Comparison of ENCODE assay signal across 25 cellular contexts in the genomic region with DNA sequence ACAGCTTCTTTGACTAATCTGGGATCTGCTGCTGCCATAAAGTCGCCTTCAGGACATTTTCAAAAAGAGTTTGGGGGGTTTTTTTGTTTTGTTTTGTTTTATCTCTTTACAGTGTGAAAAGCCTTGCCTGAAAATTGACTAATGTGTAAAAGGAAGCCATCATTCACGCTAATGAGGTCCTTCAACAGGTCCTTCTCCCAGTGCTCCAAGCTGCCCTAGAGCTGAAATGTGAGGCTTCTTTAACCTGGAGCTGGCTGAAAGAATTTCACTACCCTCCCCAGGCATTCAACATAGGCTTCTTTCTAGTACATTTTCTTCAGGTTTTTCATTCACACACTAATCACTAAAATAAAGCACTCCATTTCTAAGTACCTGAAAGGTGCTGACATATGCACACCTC.
A peak's percentile ranks its signal among the peaks of the same experiment; 100 is the strongest.
DNase-seq lines count a peak whose midpoint lies in the region; ATAC-seq and TF ChIP-seq lines count a peak whose summit lies in the region.
"Had no signal": no experiment of that assay in that cellular context is flagged by ENCODE, and none has a peak within 500 bp of the region (broad histone marks: within the 10 kb centered on the region; RNA-seq: fewer than 3 reads in every experiment).

No MANE protein-coding gene starts in this region.

- H4K20me1 ChIP-seq in hepatocyte (ENCODE audit: insufficient read depth, poor library complexity, severe bottlenecking) = no peaks in the 10 kb centered on the region

- H3K9me2 ChIP-seq in hepatocyte (replicated peaks; ENCODE audit: insufficient read depth) = no peaks in the 10 kb centered on the region

- H3K4me1 Mint-ChIP-seq in MCF 10A (ENCODE audit: insufficient read depth, unreplicated experiment) = peaks cover 6% of the 10 kb centered on the region
- no peaks in the 10 kb centered on the region for H3K4me1 Mint-ChIP-seq in activated CD8-positive, alpha-beta T cell treated with anti-CD3 and anti-CD28 coated beads for 36 hours (ENCODE audit: low read depth)
- H3K4me1 Mint-ChIP-seq: B cell, IgD-negative memory B cell had no signal

- H3K79me2 ChIP-seq in hepatocyte = no peaks in the 10 kb centered on the region

- POLR2A ChIA-PET in MCF 10A (lab: Yijun Ruan, JAX) = interaction anchor here (1.0 to 1.3 kb wide), 2 partner anchors 10 to 20 kb away, joined by 3 to 4 read pairs; no protein-coding TSS in a partner anchor
- POLR2A ChIA-PET in activated CD8-positive, alpha-beta T cell treated with anti-CD3 and anti-CD28 coated beads for 36 hours (lab: Charles Lee) = no interaction called here

- no peaks in the 10 kb centered on the region for H3K36me3 Mint-ChIP-seq in MCF 10A (ENCODE audit: insufficient read depth, unreplicated experiment)
- no peaks in the 10 kb centered on the region for H3K36me3 Mint-ChIP-seq in activated CD8-positive, alpha-beta T cell treated with anti-CD3 and anti-CD28 coated beads for 36 hours (ENCODE audit: low read depth)
- H3K36me3 Mint-ChIP-seq: CD8-positive, alpha-beta T cell; IgD-negative memory B cell had no signal

- TF ChIP-seq CTCF in MCF 10A (IDR thresholded peaks at IDR 0.05; ENCODE audit: unreplicated experiment) (no peak), breast epithelium (IDR thresholded peaks at IDR 0.05) (no peak), hepatocyte (IDR thresholded peaks at IDR 0.05; ENCODE audit: poor library complexity) (no peak)
- TF ChIP-seq CTCF in activated CD8-positive, alpha-beta T cell treated with anti-CD3 and anti-CD28 coated beads for 36 hours (IDR thresholded peaks at IDR 0.05) = no peak

- H3K4me1 ChIP-seq in breast epithelium (no peaks in the 10 kb centered on the region), hepatocyte (ENCODE audit: insufficient read depth) (no peaks in the 10 kb centered on the region)
- H3K4me1 ChIP-seq: SJCRH30 had no signal

- H3K27me3 ChIP-seq in breast epithelium (no peaks in the 10 kb centered on the region), hepatocyte (peaks cover 5% of the 10 kb centered on the region)
- H3K27me3 ChIP-seq: SJCRH30 had no signal

- no peak overlapping the region for H3K27ac Mint-ChIP-seq in MCF 10A (ENCODE audit: low read depth, unreplicated experiment)
- H3K27ac Mint-ChIP-seq in activated CD8-positive, alpha-beta T cell treated with anti-CD3 and anti-CD28 coated beads for 36 hours = no peak overlapping the region
- H3K27ac Mint-ChIP-seq: B cell; CD8-positive, alpha-beta T cell; IgD-negative memory B cell; T-helper 17 cell had no signal

- H3K9me3 ChIP-seq in breast epithelium (no peaks in the 10 kb centered on the region), hepatocyte (ENCODE audit: low read depth) (no peaks in the 10 kb centered on the region)
- H3K9me3 ChIP-seq: A549, SJCRH30 had no signal

- H3K36me3 ChIP-seq in breast epithelium = no peaks in the 10 kb centered on the region
- H3K36me3 ChIP-seq in hepatocyte (replicated peaks; ENCODE audit: insufficient read depth, low read depth) = no peaks in the 10 kb centered on the region
- H3K36me3 ChIP-seq: SJCRH30 had no signal

- H3K27ac ChIP-seq in breast epithelium (no peak overlapping the region), cingulate gyrus (ENCODE audit: low read depth, low read length) (peak overlapping the region; percentile 19), hepatocyte (no peak overlapping the region)
- H3K27ac ChIP-seq: A549, C4-2B, KMS-11, SJCRH30 had no signal

- no peak overlapping the region for H3K4me3 Mint-ChIP-seq in MCF 10A (ENCODE audit: unreplicated experiment)
- no peak overlapping the region for H3K4me3 Mint-ChIP-seq in activated CD8-positive, alpha-beta T cell treated with anti-CD3 and anti-CD28 coated beads for 36 hours
- H3K4me3 Mint-ChIP-seq: B cell; CD8-positive, alpha-beta T cell; IgD-negative memory B cell; T-helper 17 cell had no signal

- no peak overlapping the region for H3K4me2 ChIP-seq in hepatocyte
- H3K4me2 ChIP-seq: A549, KMS-11 had no signal

- intact Hi-C loops in MCF 10A (cut with micrococcal nuclease) = no loop called here
- intact Hi-C loops in breast epithelium (cut with DNase I; ENCODE audit: low total_unique reads) = no loop called here
- intact Hi-C loops in activated CD8-positive, alpha-beta T cell treated with anti-CD3 and anti-CD28 coated beads for 36 hours (cut with micrococcal nuclease) = no loop called here

- TF ChIP-seq POLR2A in breast epithelium (IDR thresholded peaks at IDR 0.05) = no peak

- BruUV-seq in MCF 10A (replicated peaks; lab: Mats Ljungman, UMichigan) = no TSS peak

- H2AFZ ChIP-seq in hepatocyte = no peak overlapping the region

- H3K4me3 ChIP-seq in breast epithelium (no peak overlapping the region), hepatocyte (no peak overlapping the region)
- H3K4me3 ChIP-seq: A549, GM12878, SJCRH30 had no signal

- DNase-seq in MCF 10A (ENCODE audit: unreplicated experiment) = peak; percentile 4
- DNase-seq in breast epithelium (ENCODE audit: low spot score in 2 of 2) = no peak
- peak; percentile 36 for DNase-seq in NCI-H774 (lab: John Stamatoyannopoulos, UW)
- no peak for DNase-seq in activated CD8-positive, alpha-beta T cell treated with anti-CD3 and anti-CD28 coated beads for 36 hours
- no peak for DNase-seq in hepatocyte (ENCODE audit: low spot score)
- DNase-seq: Caco-2; CD8-positive, alpha-beta T cell; GDM1; GOT3; NCI-H1048; NCI-H1694 treated with DMSO at 0.1 percent for 48 hours; NCI-H2227 treated with DMSO at 0.1 percent for 48 hours; NCI-H524 treated with DMSO at 0.1 percent for 48 hours; OCI-M1; SJCRH30; T-helper 17 cell had no signal

- CTCF ChIA-PET in MCF 10A (lab: Yijun Ruan, JAX) = no interaction called here
- CTCF ChIA-PET in activated CD8-positive, alpha-beta T cell treated with anti-CD3 and anti-CD28 coated beads for 36 hours (lab: Charles Lee) = interaction anchor here (0.5 kb wide), 1 partner anchor 130 kb away, joined by 3 read pairs; no protein-coding TSS in a partner anchor

- H3K27me3 Mint-ChIP-seq in MCF 10A (ENCODE audit: insufficient read depth, unreplicated experiment) = no peaks in the 10 kb centered on the region
- peaks cover 5% of the 10 kb centered on the region for H3K27me3 Mint-ChIP-seq in activated CD8-positive, alpha-beta T cell treated with anti-CD3 and anti-CD28 coated beads for 36 hours

- H3K9me3 Mint-ChIP-seq in MCF 10A (ENCODE audit: unreplicated experiment) = no peaks in the 10 kb centered on the region
- H3K9me3 Mint-ChIP-seq in activated CD8-positive, alpha-beta T cell treated with anti-CD3 and anti-CD28 coated beads for 36 hours = no peaks in the 10 kb centered on the region
- H3K9me3 Mint-ChIP-seq: CD8-positive, alpha-beta T cell; IgD-negative memory B cell had no signal

- ATAC-seq in activated CD8-positive, alpha-beta T cell treated with anti-CD3 and anti-CD28 coated beads for 36 hours = no peak
- no peak for ATAC-seq in HG03139 (IDR thresholded peaks at IDR 0.05; ENCODE audit: unreplicated experiment)
- ATAC-seq: A549; CD8-positive, alpha-beta T cell; GM12878; SK-N-SH treated with all-trans-retinoic acid at 6 μM for 48 hours; T-helper 17 cell had no signal

- WGBS in hepatocyte (ENCODE audit: low lambda C conversion rate, missing lambda C conversion rate) = 50% methylated on average over 2 of the region's 2 CpGs

Comparison
In these comparisons a context has a peak if more than half of its experiments do, and no peak if none do; other contexts are left out.
1. DNase-seq: peak in MCF 10A (single experiment) and NCI-H774 (single experiment); none in breast epithelium (0 of 2), activated CD8-positive, alpha-beta T cell treated with anti-CD3 and anti-CD28 coated beads for 36 hours (single experiment) and hepatocyte (single experiment).